ENCODE assay signal across 1 cellular context in genomic region chr16:71894921-71895678, GRCh38.
TF ChIP-seq lines count a peak whose summit lies in the region.

TSS of gene IST1 (plus strand) at chr16:71895531. CDS start at chr16:71915641, 20,110 bp downstream.

TF ChIP-seq in HCT116, 20 proteins besides CTCF, POLR2A, EP300 and RAD21 (continued from another document):
- TF ChIP-seq YY1 (IDR thresholded peaks at IDR 0.05; ENCODE audit: extremely low read depth, insufficient replicate concordance, low read depth, low read length) (peak; percentile 97), CBX3 (IDR thresholded peaks at IDR 0.05; ENCODE audit: low read depth) (peak; percentile 90), SIN3A (IDR thresholded peaks at IDR 0.05; ENCODE audit: low read depth) (peak; percentile 97), ZNF274 (IDR thresholded peaks at IDR 0.05; ENCODE audit: low read depth, low read length) (no peak), MAX (IDR thresholded peaks at IDR 0.05) (peak; percentile 96)
